In the genomic region with DNA sequence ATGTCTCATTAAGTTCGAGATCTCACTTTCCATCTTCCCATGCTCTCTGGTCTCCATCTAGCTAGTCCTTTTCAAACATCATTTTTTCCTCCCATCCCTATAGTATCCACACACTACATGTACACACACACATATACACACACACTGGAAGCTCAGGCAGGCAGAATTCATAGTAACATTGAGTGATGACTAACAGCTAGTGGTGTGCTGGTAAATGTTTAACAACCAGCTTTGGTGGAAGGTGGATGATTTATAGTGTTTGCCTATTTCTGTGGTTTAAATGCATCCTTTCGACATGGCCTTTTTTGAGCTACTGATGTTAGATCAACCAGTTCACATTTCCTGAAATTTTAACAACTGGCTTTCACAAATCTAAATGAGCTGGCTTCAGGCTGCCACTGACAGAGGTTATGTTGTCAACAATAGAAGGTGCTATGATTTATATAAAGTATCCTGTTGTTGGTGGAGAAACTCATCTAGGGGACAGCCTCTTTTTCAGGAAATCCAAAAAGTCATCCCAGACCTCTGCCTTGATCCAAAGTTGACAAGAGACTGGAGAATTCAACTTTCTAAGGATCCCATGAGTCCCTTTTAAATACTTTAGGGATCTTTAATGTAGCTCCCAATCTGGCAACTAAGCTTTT, we compare ENCODE assay signal across 10 cellular contexts.
DNase-seq lines count a peak whose midpoint lies in the region; ATAC-seq, FAIRE-seq and TF ChIP-seq lines count a peak whose summit lies in the region.
"Had no signal": no experiment of that assay in that cellular context is flagged by ENCODE, and none has a peak within 500 bp of the region (broad histone marks: within the 10 kb centered on the region; RNA-seq: fewer than 3 reads in every experiment).

No MANE protein-coding gene starts in this region.

- H3K36me3 ChIP-seq in kidney (ENCODE audit: control insufficient read depth in 1 of 2, insufficient read depth in 2 of 2, low read length in 2 of 2) = no peaks in the 10 kb centered on the region

- FAIRE-seq in GM18507 (lab: Jason Lieb, UNC) = peak; percentile 94
- peak; percentile 45 for FAIRE-seq in kidney (lab: Jason Lieb, UNC)

- H3K9ac ChIP-seq in kidney (ENCODE audit: low read length in 2 of 2) = no peak overlapping the region

- H3K27ac ChIP-seq in kidney (ENCODE audit: low read depth in 2 of 2, low read length in 2 of 2) = no peak overlapping the region

- peak; percentile 8 for DNase-seq in GM18507 (ENCODE audit: extremely low spot score, insufficient read length, low read depth)
- peak; percentile 43 for DNase-seq in H4 (ENCODE audit: low spot score)
- DNase-seq in kidney = no peak
- no peak for DNase-seq in RKO (ENCODE audit: low spot score)
- no peak for DNase-seq in ureter (ENCODE audit: low spot score)
- no peak for DNase-seq in germinal center (ENCODE audit: low spot score)
- DNase-seq: activated CD4-positive, alpha-beta T cell treated with anti-CD3 and anti-CD28 coated beads, Interleukin-2, amount 50 U/mL, for 48 hours; left cardiac atrium had no signal

- no peaks in the 10 kb centered on the region for H3K9me3 ChIP-seq in kidney (ENCODE audit: control insufficient read depth in 1 of 2, low read length in 2 of 2)

- intact Hi-C loops in kidney (cut with DNase I) = no loop called here

- TF ChIP-seq CTCF in kidney (IDR thresholded peaks at IDR 0.05; ENCODE audit: borderline replicate concordance, extremely low read depth, insufficient read depth) = no peak

- H3K4me3 ChIP-seq in kidney (ENCODE audit: low read length in 2 of 2) = no peak overlapping the region

- no peaks in the 10 kb centered on the region for H3K4me1 ChIP-seq in kidney (ENCODE audit: control insufficient read depth in 1 of 2, insufficient read depth in 1 of 2, low read depth in 1 of 2, low read length in 2 of 2)

- ATAC-seq in HG03571 (IDR thresholded peaks at IDR 0.05; ENCODE audit: unreplicated experiment) (peak; percentile 97), HG02852 (IDR thresholded peaks at IDR 0.05; ENCODE audit: unreplicated experiment) (no peak)
- ATAC-seq: left cardiac atrium had no signal

Comparison
In these comparisons a context has a peak if more than half of its experiments do, and no peak if none do; other contexts are left out.
1. DNase-seq: peak in GM18507 (single experiment) and H4 (single experiment); none in kidney (single experiment), RKO (single experiment), ureter (single experiment) and germinal center (single experiment).